Comparison of ENCODE assay signal across 2 cellular contexts in genomic region chr15:40450047-40450446, GRCh38.
TF ChIP-seq lines count a peak whose summit lies in the region.

No MANE protein-coding gene starts in this region.

TF ChIP-seq in IMR-90, 13 proteins besides CTCF, POLR2A, EP300 and RAD21:
- TF ChIP-seq RCOR1 (IDR thresholded peaks at IDR 0.05; ENCODE audit: insufficient replicate concordance, low read length) (no peak), CHD1 (IDR thresholded peaks at IDR 0.05; ENCODE audit: low read depth, low read length) (no peak), FOS (IDR thresholded peaks at IDR 0.05; ENCODE audit: low read depth, low read length) (no peak), SMC3 (IDR thresholded peaks at IDR 0.05; ENCODE audit: low read depth, low read length) (no peak), MAFK (IDR thresholded peaks at IDR 0.05; ENCODE audit: low read depth, low read length) (no peak), CEBPB (IDR thresholded peaks at IDR 0.05; ENCODE audit: low read depth, low read length) (no peak), MAZ (IDR thresholded peaks at IDR 0.05; ENCODE audit: borderline replicate concordance, low read depth, low read length) (no peak), NFE2L2 (IDR thresholded peaks at IDR 0.05; ENCODE audit: low read depth, low read length) (no peak), BHLHE40 (IDR thresholded peaks at IDR 0.05; ENCODE audit: low read depth, low read length) (no peak), RFX5 (IDR thresholded peaks at IDR 0.05; ENCODE audit: low read depth, low read length) (no peak), ELK1 (IDR thresholded peaks at IDR 0.05; ENCODE audit: borderline replicate concordance, low read depth, low read length) (no peak), USF2 (IDR thresholded peaks at IDR 0.05; ENCODE audit: low read depth, low read length) (no peak), MXI1 (IDR thresholded peaks at IDR 0.05; ENCODE audit: borderline replicate concordance, low read depth, low read length) (no peak)
TF ChIP-seq in IMR-90: peak in this region for 0.

TF ChIP-seq in K562, 482 proteins besides CTCF, POLR2A, EP300 and RAD21:
- no peak for TF ChIP-seq NFE2L1 (tag; IDR thresholded peaks at IDR 0.05; ENCODE audit: borderline replicate concordance, low read depth)
- peak; percentile 78 for TF ChIP-seq HMBOX1 (IDR thresholded peaks at IDR 0.05)
- no peak for TF ChIP-seq TAF15 (IDR thresholded peaks at IDR 0.05; ENCODE audit: low read depth, low read length)
- TF ChIP-seq ZNF717 (CRISPR knock-in tag; IDR thresholded peaks at IDR 0.05), result no peak
- TF ChIP-seq ARID3A (IDR thresholded peaks at IDR 0.05; ENCODE audit: borderline replicate concordance, low read depth, low read length), result no peak
- no peak for TF ChIP-seq NCOA6 (IDR thresholded peaks at IDR 0.05)
- no peak for TF ChIP-seq ZNF311 (CRISPR knock-in tag; IDR thresholded peaks at IDR 0.05)
- no peak for TF ChIP-seq AFF1 (IDR thresholded peaks at IDR 0.05; ENCODE audit: low read depth in 1 of 2, partially characterized antibody in 2 of 2)
- TF ChIP-seq PBX2 (CRISPR knock-in tag; IDR thresholded peaks at IDR 0.05; ENCODE audit: low read depth), result no peak
- no peak for TF ChIP-seq PBX2 (tag; conservative IDR thresholded peaks at IDR 0.05; ENCODE audit: low read depth)
- TF ChIP-seq UBTF (IDR thresholded peaks at IDR 0.05; ENCODE audit: borderline replicate concordance in 1 of 2, low read depth in 2 of 2, low read length in 2 of 2), result 0 out of 4 replicates have a peak, but pooled peaks of 1 of the 2 experiments have one; percentile 21
- TF ChIP-seq RBFOX2 (IDR thresholded peaks at IDR 0.05; ENCODE audit: low read depth, low read length), result no peak
- TF ChIP-seq CSDE1 (IDR thresholded peaks at IDR 0.05), result no peak
- TF ChIP-seq NCOA1 (IDR thresholded peaks at IDR 0.05; ENCODE audit: low read depth), result no peak
- TF ChIP-seq ZBTB8A (IDR thresholded peaks at IDR 0.05; ENCODE audit: partially characterized antibody), result no peak
- no peak for TF ChIP-seq SREBF1 (IDR thresholded peaks at IDR 0.05; ENCODE audit: borderline replicate concordance, low read depth, low read length)
- peak; percentile 50; the same call in 1 of the 2 replicates for TF ChIP-seq TFAP4 (CRISPR knock-in tag; IDR thresholded peaks at IDR 0.05; ENCODE audit: borderline replicate concordance)
- no peak for TF ChIP-seq ARID1B (IDR thresholded peaks at IDR 0.05)
